1 cellular context compared by ENCODE assay signal in the genomic region with DNA sequence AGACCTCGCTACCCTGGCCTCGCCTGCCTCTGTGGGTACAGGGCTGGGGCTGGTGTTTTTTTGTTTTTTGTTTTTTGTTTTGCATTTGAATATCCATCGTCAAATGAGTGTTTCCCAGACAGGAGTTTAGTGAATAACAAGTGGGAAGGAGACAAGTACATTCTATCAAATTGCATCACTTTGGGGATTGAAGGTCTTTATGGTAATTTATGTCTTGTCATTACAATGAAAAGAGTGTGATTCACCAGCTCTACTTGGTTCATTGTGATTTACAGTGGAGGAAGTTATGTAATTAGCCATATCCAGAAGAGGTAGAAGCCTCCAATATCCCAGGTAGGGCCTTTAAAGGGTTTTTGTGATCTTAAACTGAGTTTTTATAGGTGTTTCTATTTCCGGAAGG.
TF ChIP-seq lines count a peak whose summit lies in the region.

No MANE protein-coding gene starts in this region.

TF ChIP-seq in WTC11, 78 proteins besides CTCF, POLR2A, EP300 and RAD21 (continued from another document):
- TF ChIP-seq, protein P1, sequence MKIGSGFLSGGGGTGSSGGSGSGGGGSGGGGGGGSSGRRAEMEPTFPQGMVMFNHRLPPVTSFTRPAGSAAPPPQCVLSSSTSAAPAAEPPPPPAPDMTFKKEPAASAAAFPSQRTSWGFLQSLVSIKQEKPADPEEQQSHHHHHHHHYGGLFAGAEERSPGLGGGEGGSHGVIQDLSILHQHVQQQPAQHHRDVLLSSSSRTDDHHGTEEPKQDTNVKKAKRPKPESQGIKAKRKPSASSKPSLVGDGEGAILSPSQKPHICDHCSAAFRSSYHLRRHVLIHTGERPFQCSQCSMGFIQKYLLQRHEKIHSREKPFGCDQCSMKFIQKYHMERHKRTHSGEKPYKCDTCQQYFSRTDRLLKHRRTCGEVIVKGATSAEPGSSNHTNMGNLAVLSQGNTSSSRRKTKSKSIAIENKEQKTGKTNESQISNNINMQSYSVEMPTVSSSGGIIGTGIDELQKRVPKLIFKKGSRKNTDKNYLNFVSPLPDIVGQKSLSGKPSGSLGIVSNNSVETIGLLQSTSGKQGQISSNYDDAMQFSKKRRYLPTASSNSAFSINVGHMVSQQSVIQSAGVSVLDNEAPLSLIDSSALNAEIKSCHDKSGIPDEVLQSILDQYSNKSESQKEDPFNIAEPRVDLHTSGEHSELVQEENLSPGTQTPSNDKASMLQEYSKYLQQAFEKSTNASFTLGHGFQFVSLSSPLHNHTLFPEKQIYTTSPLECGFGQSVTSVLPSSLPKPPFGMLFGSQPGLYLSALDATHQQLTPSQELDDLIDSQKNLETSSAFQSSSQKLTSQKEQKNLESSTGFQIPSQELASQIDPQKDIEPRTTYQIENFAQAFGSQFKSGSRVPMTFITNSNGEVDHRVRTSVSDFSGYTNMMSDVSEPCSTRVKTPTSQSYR (CRISPR knock-in tag; IDR thresholded peaks at IDR 0.05), result no peak
- TF ChIP-seq TP53 (CRISPR knock-in tag; IDR thresholded peaks at IDR 0.05) (no peak), KAT7 (CRISPR knock-in tag; IDR thresholded peaks at IDR 0.05; ENCODE audit: borderline replicate concordance) (no peak), ZNF317 (CRISPR knock-in tag; IDR thresholded peaks at IDR 0.05; ENCODE audit: borderline replicate concordance, low read depth) (no peak)
